ENCODE assay signal across 9 cellular contexts in genomic region chr4:109389367-109390118, GRCh38. TPM values are rescaled to one million over a fixed set of nuclear protein-coding genes. Genes with fewer than 3 reads are reported as not detected.
A peak's percentile ranks its signal among the peaks of the same experiment; 100 is the strongest.
DNase-seq lines count a peak whose midpoint lies in the region; ATAC-seq, FAIRE-seq and TF ChIP-seq lines count a peak whose summit lies in the region.
"Had no signal": no experiment of that assay in that cellular context is flagged by ENCODE, and none has a peak within 500 bp of the region (broad histone marks: within the 10 kb centered on the region; RNA-seq: fewer than 3 reads in every experiment).

No MANE protein-coding gene starts in this region.

- H3K4me1 ChIP-seq in pancreas: peaks cover 0 to 9% (median 6%) of the 10 kb centered on the region in 3 donors

- peak overlapping the region in 2 of 4 donors; percentile 5 to 18 for H3K27ac ChIP-seq in pancreas

- no peaks in the 10 kb centered on the region for H3K27me3 ChIP-seq in pancreas

- 23% methylated on average over 7 of the region's 7 CpGs for WGBS in pancreas, 2 donors

- no peaks in the 10 kb centered on the region for H3K36me3 Mint-ChIP-seq in type B pancreatic cell

- H3K9me3 ChIP-seq in pancreas: no peaks in the 10 kb centered on the region

- intact Hi-C loops in pancreas (cut with DNase I): no loop called here

- ATAC-seq in GM19397 (IDR thresholded peaks at IDR 0.05; ENCODE audit: unreplicated experiment): peak; percentile 75
- peak; percentile 55 for ATAC-seq in HG02678 (IDR thresholded peaks at IDR 0.05; ENCODE audit: unreplicated experiment)
- peak; percentile 80 to 96 (median 92) for ATAC-seq in pancreas

- no peak overlapping the region for H3K27ac Mint-ChIP-seq in type B pancreatic cell

- no peak for TF ChIP-seq CTCF in pancreas (IDR thresholded peaks at IDR 0.05)
- TF ChIP-seq CTCF in type B pancreatic cell (conservative IDR thresholded peaks at IDR 0.05): no peak

- FAIRE-seq in pancreas (lab: Jason Lieb, UNC): no peak

- H3K27me3 Mint-ChIP-seq in type B pancreatic cell: peaks cover 3% of the 10 kb centered on the region

- no peak overlapping the region for H3K4me3 Mint-ChIP-seq in type B pancreatic cell

- no peaks in the 10 kb centered on the region for H3K36me3 ChIP-seq in pancreas

- H3K9me3 Mint-ChIP-seq in type B pancreatic cell: no peaks in the 10 kb centered on the region

- DNase-seq in SHP77 treated with DMSO at 0.1 percent for 48 hours (lab: John Stamatoyannopoulos, UW) (peak; percentile 8), pancreas (peak in 4 of 6 donors; percentile 29 to 40 (median 36)), type B pancreatic cell (ENCODE audit: extremely low spot score, unreplicated experiment) (no peak), pons (ENCODE audit: low spot score) (no peak), NK-92 (lab: John Stamatoyannopoulos, UW; ENCODE audit: unreplicated experiment) (no peak)
- DNase-seq: activated CD8-positive, alpha-beta memory T cell treated with anti-CD3 and anti-CD28 coated beads, Interleukin-2, amount 50 U/mL, for 48 hours; stimulated activated CD4-positive, alpha-beta T cell treated with anti-CD3 and anti-CD28 coated beads, Interleukin-2, amount 100 ng/mL, for 48 hours had no signal

- no peak overlapping the region for H3K4me3 ChIP-seq in pancreas

- peaks cover 13% of the 10 kb centered on the region for H3K4me1 Mint-ChIP-seq in type B pancreatic cell (ENCODE audit: unreplicated experiment)

RNA-seq across cellular contexts. Expression of gene SEC24B, which starts 44.1 kb away (rescaled TPM):
- 10 to 100 TPM; 11.8 to 16.5 (median 12.5) TPM for total RNA-seq in pancreas
- polyA plus RNA-seq in pancreas: 1 to 10 TPM; 4.9 to 9.1 TPM
- 37.4 and 39.1 TPM in 2 replicates for total RNA-seq in type B pancreatic cell (ENCODE audit: low replicate concordance)

Comparison
In these comparisons a context has a peak if more than half of its experiments do, and no peak if none do; other contexts are left out.
1. DNase-seq: peak in SHP77 treated with DMSO at 0.1 percent for 48 hours (single experiment) and pancreas (4 of 6); none in type B pancreatic cell (single experiment), pons (single experiment) and NK-92 (single experiment).
2. Peak in every context shown above with its lines, with median percentiles within 50 percentile points of each other: ATAC-seq.